Comparison of ENCODE assay signal across 20 cellular contexts in the genomic region with DNA sequence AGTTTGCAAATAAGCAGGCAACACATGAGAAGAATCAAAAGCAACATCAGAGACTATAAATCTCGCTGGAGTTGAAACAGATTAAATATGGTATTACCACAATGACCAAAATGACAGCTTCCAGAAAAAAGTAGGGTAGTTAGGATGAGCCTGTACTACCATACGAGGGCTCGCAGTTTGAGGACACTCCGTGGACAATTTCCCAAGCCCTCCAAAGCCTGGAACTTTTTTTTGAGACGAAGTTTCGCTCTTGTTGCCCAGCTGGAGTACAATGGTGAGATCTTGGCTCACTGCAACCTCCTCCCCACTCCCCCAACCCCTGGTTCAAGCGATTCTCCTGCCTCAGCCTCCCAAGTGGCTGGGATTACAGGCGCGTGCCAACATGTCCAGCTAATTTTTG. TPM values are rescaled to one million over a fixed set of nuclear protein-coding genes. Genes with fewer than 3 reads are reported as not detected.
DNase-seq lines count a peak whose midpoint lies in the region; ATAC-seq, FAIRE-seq and TF ChIP-seq lines count a peak whose summit lies in the region.
"Had no signal": no experiment of that assay in that cellular context is flagged by ENCODE, and none has a peak within 500 bp of the region (broad histone marks: within the 10 kb centered on the region; RNA-seq: fewer than 3 reads in every experiment).

No MANE protein-coding gene starts in this region.

- no peak for TF ChIP-seq EP300 in ovary (IDR thresholded peaks at IDR 0.05)

- H3K27ac Mint-ChIP-seq in astrocyte (ENCODE audit: unreplicated experiment), result no peak overlapping the region
- H3K27ac Mint-ChIP-seq in CD14-positive monocyte, result no peak overlapping the region
- H3K27ac Mint-ChIP-seq: activated CD8-positive, alpha-beta T cell treated with anti-CD3 and anti-CD28 coated beads for 36 hours; activated T-helper 2 cell treated with anti-CD3 and anti-CD28 coated beads, Interferon-gamma antibody, Interleukin-2, Interleukin-4, amounts not matched to agents 10 μg/mL and 5 μg/mL and 100 μg/mL, durations not matched to agents 14 hours and 24 hours and 36 hours; CD8-positive, alpha-beta T cell had no signal

- peaks cover 37% of the 10 kb centered on the region for H3K4me1 ChIP-seq in astrocyte (ENCODE audit: insufficient read depth, low read length)
- peaks cover 9% of the 10 kb centered on the region for H3K4me1 ChIP-seq in ovary (ENCODE audit: insufficient read depth)
- H3K4me1 ChIP-seq: parathyroid adenoma had no signal

- TF ChIP-seq CTCF in astrocyte (IDR thresholded peaks at IDR 0.05; ENCODE audit: insufficient read depth, low read depth, low read length) (no peak), ovary (IDR thresholded peaks at IDR 0.05) (no peak), CD14-positive monocyte (IDR thresholded peaks at IDR 0.05) (no peak)

- peaks cover under 1% of the 10 kb centered on the region for H4K20me1 ChIP-seq in astrocyte (ENCODE audit: insufficient read depth, low read length)

- no peaks in the 10 kb centered on the region for H3K9me3 ChIP-seq in astrocyte (ENCODE audit: insufficient read depth, low read depth, low read length)
- no peaks in the 10 kb centered on the region for H3K9me3 ChIP-seq in ovary

- TF ChIP-seq POLR2A in ovary (IDR thresholded peaks at IDR 0.05), result no peak

- H3K4me3 Mint-ChIP-seq in astrocyte (ENCODE audit: unreplicated experiment), result peak overlapping the region; percentile 87
- H3K4me3 Mint-ChIP-seq in CD14-positive monocyte, result no peak overlapping the region
- H3K4me3 Mint-ChIP-seq: activated CD8-positive, alpha-beta T cell treated with anti-CD3 and anti-CD28 coated beads for 36 hours; CD8-positive, alpha-beta T cell had no signal

- peaks cover 6% of the 10 kb centered on the region for H3K36me3 ChIP-seq in astrocyte (ENCODE audit: insufficient read depth, low read length)
- no peaks in the 10 kb centered on the region for H3K36me3 ChIP-seq in ovary

- peaks cover 58% of the 10 kb centered on the region for H3K79me2 ChIP-seq in astrocyte (ENCODE audit: insufficient read depth, low read length)
- H3K79me2 ChIP-seq: parathyroid adenoma had no signal

- 23 to 36% (median 27%) methylated on average over 9 of the region's 9 CpGs for WGBS in ovary, 3 donors

- H3K9ac ChIP-seq in astrocyte (ENCODE audit: low read length), result peak overlapping the region; percentile 93
- H3K9ac ChIP-seq: KMS-11, parathyroid adenoma had no signal

- no peak for FAIRE-seq in astrocyte (lab: Jason Lieb, UNC)
- FAIRE-seq: keratinocyte, RCC 7860 had no signal

- no peak overlapping the region for H2AFZ ChIP-seq in astrocyte (ENCODE audit: low read depth, low read length)
- H2AFZ ChIP-seq: parathyroid adenoma had no signal

- no peaks in the 10 kb centered on the region for H3K27me3 Mint-ChIP-seq in astrocyte (ENCODE audit: low read depth, unreplicated experiment)
- no peaks in the 10 kb centered on the region for H3K27me3 Mint-ChIP-seq in CD14-positive monocyte (ENCODE audit: low read depth in 3 of 3)
- H3K27me3 Mint-ChIP-seq: activated CD8-positive, alpha-beta T cell treated with anti-CD3 and anti-CD28 coated beads for 36 hours had no signal

- H3K9me3 Mint-ChIP-seq in astrocyte (ENCODE audit: unreplicated experiment) (no peaks in the 10 kb centered on the region), CD14-positive monocyte (peaks cover under 1 to 21% (median 11%) of the 10 kb centered on the region in 7 donors)
- H3K9me3 Mint-ChIP-seq: activated CD8-positive, alpha-beta T cell treated with anti-CD3 and anti-CD28 coated beads for 36 hours; activated T-helper 2 cell treated with anti-CD3 and anti-CD28 coated beads, Interferon-gamma antibody, Interleukin-2, Interleukin-4, amounts not matched to agents 10 μg/mL and 5 μg/mL and 100 μg/mL, durations not matched to agents 14 hours and 24 hours and 36 hours; CD8-positive, alpha-beta T cell had no signal

- peak overlapping the region; percentile 87 for H3K4me2 ChIP-seq in astrocyte (ENCODE audit: low read length)
- H3K4me2 ChIP-seq: KMS-11 had no signal

- DNase-seq in A172 (ENCODE audit: low spot score) (peak; percentile 25), astrocyte (ENCODE audit: low read depth) (no peak), left cardiac atrium (no peak), ovary (peak in 1 of 5 donors; percentile 40), CD14-positive monocyte (ENCODE audit: low spot score) (no peak)
- DNase-seq: ACHN; activated CD8-positive, alpha-beta T cell treated with anti-CD3 and anti-CD28 coated beads for 36 hours; CD8-positive, alpha-beta T cell; cortex of kidney; NCI-H748 treated with DMSO at 0.1 percent for 48 hours; stimulated activated CD4-positive, alpha-beta T cell treated with anti-CD3 and anti-CD28 coated beads, Interleukin-15, amount 100 ng/mL, for 24 hours; stimulated activated naive CD8-positive, alpha-beta T cell treated with anti-CD3 and anti-CD28 coated beads, Interleukin-15, Interleukin-2, amounts not matched to agents 100 U/mL and 50 U/mL, for 24 hours had no signal

- H3K27ac ChIP-seq in astrocyte (ENCODE audit: low read depth, low read length), result peak overlapping the region; percentile 87
- H3K27ac ChIP-seq in ovary, result peak overlapping the region; percentile 65 to 82
- H3K27ac ChIP-seq: KMS-11, parathyroid adenoma had no signal

- H3K4me1 Mint-ChIP-seq in astrocyte (ENCODE audit: low read depth, unreplicated experiment) (peaks cover 24% of the 10 kb centered on the region), CD14-positive monocyte (peaks cover 29% of the 10 kb centered on the region)

- intact Hi-C loops in left cardiac atrium (cut with DNase I) (no loop called here), ovary (cut with DNase I) (loop anchor here in 1 of 4 donors (10.0 kb wide), 1 partner anchor 141 kb away; no protein-coding TSS in a partner anchor), CD14-positive monocyte (cut with micrococcal nuclease) (no loop called here)

- H3K4me3 ChIP-seq in astrocyte (ENCODE audit: insufficient read depth, low read depth, low read length), result peak overlapping the region; percentile 90
- peak overlapping the region; percentile 36 for H3K4me3 ChIP-seq in ovary

- peak; percentile 7 to 31 for ATAC-seq in left cardiac atrium
- ATAC-seq in HG03108 (IDR thresholded peaks at IDR 0.05; ENCODE audit: unreplicated experiment), result no peak
- ATAC-seq in HG02571 (IDR thresholded peaks at IDR 0.05; ENCODE audit: unreplicated experiment), result no peak
- ATAC-seq in HG02973 (IDR thresholded peaks at IDR 0.05; ENCODE audit: unreplicated experiment), result no peak
- ATAC-seq: activated CD8-positive, alpha-beta T cell treated with anti-CD3 and anti-CD28 coated beads for 36 hours; CD8-positive, alpha-beta T cell; stimulated activated naive CD8-positive, alpha-beta T cell treated with anti-CD3 and anti-CD28 coated beads, Interleukin-15, Interleukin-2, amounts not matched to agents 100 U/mL and 50 U/mL, for 24 hours had no signal

- peaks cover 4% of the 10 kb centered on the region for H3K36me3 Mint-ChIP-seq in astrocyte (ENCODE audit: low read depth, unreplicated experiment)
- peaks cover 4 to 9% of the 10 kb centered on the region in 2 donors for H3K36me3 Mint-ChIP-seq in CD14-positive monocyte
- H3K36me3 Mint-ChIP-seq: CD8-positive, alpha-beta T cell had no signal

- H3K27me3 ChIP-seq in astrocyte (ENCODE audit: insufficient read depth, low read length) (no peaks in the 10 kb centered on the region), ovary (no peaks in the 10 kb centered on the region)

RNA-seq across cellular contexts. Expression of gene LRRC17, which starts 1.0 kb away (rescaled TPM):
- 843 and 845 TPM in 2 replicates for total RNA-seq in A172 (2014; rRNA removed; shearing (Covaris generic))
- total RNA-seq in astrocyte (61.2 and 63.4 TPM in 2 replicates), left cardiac atrium (1 to 10 TPM; 2.5 to 5.9 TPM), ovary (100 to 1,000 TPM in 1 of 7 donors, 10 to 100 TPM in 6; 32.2 to 145 (median 60.4) TPM)
- polyA plus RNA-seq in ovary (100 to 1,000 TPM in 1 of 2 donors, 10 to 100 TPM in 1; 34.4 to 102 TPM), CD14-positive monocyte (not detected)
- total RNA-seq: activated CD8-positive, alpha-beta T cell treated with anti-CD3 and anti-CD28 coated beads for 36 hours; activated T-helper 2 cell treated with anti-CD3 and anti-CD28 coated beads, Interferon-gamma antibody, Interleukin-2, Interleukin-4, amounts not matched to agents 10 μg/mL and 5 μg/mL and 100 μg/mL, durations not matched to agents 14 hours and 24 hours and 36 hours; CD8-positive, alpha-beta T cell had no signal

Comparison
In these comparisons a context has a peak if more than half of its experiments do, and no peak if none do; other contexts are left out.
1. ATAC-seq: peak in left cardiac atrium (2 of 2); none in HG03108 (single experiment), HG02571 (single experiment) and HG02973 (single experiment).